In the genomic region with DNA sequence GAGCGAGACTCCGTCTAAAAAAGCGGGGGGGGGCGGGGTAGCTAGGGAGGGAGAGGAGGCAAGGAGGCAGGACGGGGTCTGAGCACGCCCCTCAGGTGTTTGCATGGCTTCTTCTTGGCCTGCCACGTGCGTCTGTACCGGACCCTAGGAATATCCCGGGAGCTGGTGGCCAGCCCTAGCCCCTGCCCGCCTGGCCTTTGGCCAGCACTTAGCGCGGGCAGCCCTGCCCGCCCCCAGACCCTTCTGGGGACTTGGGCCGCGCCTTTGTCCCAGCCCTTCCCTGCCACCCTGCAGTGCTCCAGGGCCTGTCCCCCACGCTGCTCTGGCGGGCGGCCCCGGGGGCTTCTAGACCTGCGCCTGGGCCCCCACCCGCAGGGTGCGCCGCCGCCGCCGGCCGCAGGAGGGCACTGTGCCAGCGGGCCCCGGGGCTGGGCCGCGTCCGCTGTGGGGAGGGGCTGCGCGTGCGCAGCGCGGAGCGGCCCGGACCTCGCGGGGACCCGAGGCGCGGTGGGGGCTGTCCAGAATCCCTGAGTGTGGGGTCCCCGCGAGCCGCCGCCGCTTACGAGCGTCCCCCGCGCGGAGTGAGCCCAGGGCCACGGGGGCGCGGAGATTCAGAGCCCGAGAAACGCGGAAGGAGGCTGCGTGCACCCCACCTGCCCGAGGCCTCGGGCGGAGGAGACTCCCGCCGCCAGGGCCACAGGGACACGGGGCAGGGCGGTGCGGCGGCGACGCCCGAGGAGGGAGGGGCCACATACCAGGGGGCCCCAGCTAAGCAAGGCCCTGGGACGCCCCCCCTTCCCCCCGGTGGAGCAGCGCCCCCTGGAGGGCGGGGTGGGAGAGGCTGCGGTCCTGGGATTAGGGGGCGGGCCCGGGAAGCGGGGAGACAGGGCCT, we compare ENCODE assay signal across 8 cellular contexts. TPM values are rescaled to one million over a fixed set of nuclear protein-coding genes. Genes with fewer than 3 reads are reported as not detected.
DNase-seq lines count a peak whose midpoint lies in the region; ATAC-seq and TF ChIP-seq lines count a peak whose summit lies in the region.

No MANE protein-coding gene starts in this region.

- peak overlapping the region; percentile 42 for H3K4me3 ChIP-seq in NT2/D1 (ENCODE audit: insufficient read length, low read depth)

- H3K9me3 Mint-ChIP-seq in CD14-positive monocyte, result peaks cover 0 to 2% (median 0%) of the 10 kb centered on the region in 7 donors
- no peaks in the 10 kb centered on the region for H3K9me3 Mint-ChIP-seq in activated T-cell treated with anti-CD3 and anti-CD28 coated beads, Interleukin-2, amount 50 U/mL, for 72 hours
- no peaks in the 10 kb centered on the region for H3K9me3 Mint-ChIP-seq in neural crest cell

- in situ Hi-C loops in GM18951 (cut with MboI; ENCODE audit: low sequenced_read_pairs, unreplicated experiment), result no loop called here

- peaks cover 11% of the 10 kb centered on the region for H3K4me1 ChIP-seq in NT2/D1 (ENCODE audit: insufficient read depth, insufficient read length)

- intact Hi-C loops in CD14-positive monocyte (cut with micrococcal nuclease), result loop anchor here (2.0 to 5.0 kb wide), 2 partner anchors 92 kb away; a partner anchor contains a TSS

- peak; percentile 74 for TF ChIP-seq POLR2A in GM18951 (IDR thresholded peaks at IDR 0.05; ENCODE audit: extremely low read depth, insufficient read depth, insufficient read length)

- no peaks in the 10 kb centered on the region for H3K27me3 ChIP-seq in NT2/D1 (ENCODE audit: insufficient read depth, insufficient read length)

- H3K27ac Mint-ChIP-seq in CD14-positive monocyte (peak overlapping the region in 1 of 7 donors; percentile 68), neural crest cell (ENCODE audit: unreplicated experiment) (no peak overlapping the region)
- no peak overlapping the region for H3K27ac Mint-ChIP-seq in activated T-cell treated with anti-CD3 and anti-CD28 coated beads, Interleukin-2, amount 50 U/mL, for 72 hours

- H3K4me1 Mint-ChIP-seq in CD14-positive monocyte (peaks cover 9% of the 10 kb centered on the region), neural crest cell (peaks cover 36% of the 10 kb centered on the region)
- H3K4me1 Mint-ChIP-seq in activated T-cell treated with anti-CD3 and anti-CD28 coated beads, Interleukin-2, amount 50 U/mL, for 72 hours (ENCODE audit: low read depth), result peaks cover 12% of the 10 kb centered on the region

- H3K9me3 ChIP-seq in NT2/D1 (ENCODE audit: insufficient read depth, low read length), result no peaks in the 10 kb centered on the region

- H3K36me3 Mint-ChIP-seq in CD14-positive monocyte, result peaks cover 15 to 35% of the 10 kb centered on the region in 2 donors
- no peaks in the 10 kb centered on the region for H3K36me3 Mint-ChIP-seq in activated T-cell treated with anti-CD3 and anti-CD28 coated beads, Interleukin-2, amount 50 U/mL, for 72 hours (ENCODE audit: insufficient read depth in 2 of 2)
- peaks cover 4% of the 10 kb centered on the region for H3K36me3 Mint-ChIP-seq in neural crest cell (ENCODE audit: low read depth)

- DNase-seq in CD14-positive monocyte (ENCODE audit: low spot score) (peak; percentile 68), NT2/D1 (ENCODE audit: low read depth, low spot score) (no peak), fibroblast of peridontal ligament (ENCODE audit: extremely low read depth) (peak; percentile 28), neural crest cell (ENCODE audit: low read depth, low spot score) (peak; percentile 74), superior temporal gyrus (ENCODE audit: extremely low spot score) (peak; percentile 63)
- DNase-seq in activated T-cell treated with anti-CD3 and anti-CD28 coated beads, Interleukin-2, amount 50 U/mL, for 72 hours, result peak; percentile 85 to 92

- H3K36me3 ChIP-seq in NT2/D1 (ENCODE audit: insufficient read depth, insufficient read length, low read length), result peaks cover 22% of the 10 kb centered on the region

- peak; percentile 83 for ATAC-seq in HG03159 (IDR thresholded peaks at IDR 0.05; ENCODE audit: unreplicated experiment)
- ATAC-seq in activated T-cell treated with anti-CD3 and anti-CD28 coated beads, Interleukin-2, amount 50 U/mL, for 72 hours (replicated peaks in 1 of 2), result peak; percentile 90

- H3K27me3 Mint-ChIP-seq in CD14-positive monocyte (ENCODE audit: low read depth in 3 of 3) (peaks cover 0 to 8% (median 6%) of the 10 kb centered on the region in 3 donors), neural crest cell (ENCODE audit: low read depth) (peaks cover 12% of the 10 kb centered on the region)
- no peaks in the 10 kb centered on the region for H3K27me3 Mint-ChIP-seq in activated T-cell treated with anti-CD3 and anti-CD28 coated beads, Interleukin-2, amount 50 U/mL, for 72 hours (ENCODE audit: low read depth)

- H3K9ac ChIP-seq in NT2/D1 (ENCODE audit: insufficient read length, low read depth), result peak overlapping the region; percentile 83

- H3K4me3 Mint-ChIP-seq in CD14-positive monocyte (peak overlapping the region; percentile 71 to 72), neural crest cell (peak overlapping the region; percentile 80)
- H3K4me3 Mint-ChIP-seq in activated T-cell treated with anti-CD3 and anti-CD28 coated beads, Interleukin-2, amount 50 U/mL, for 72 hours, result peak overlapping the region; percentile 83 to 88

- TF ChIP-seq CTCF in CD14-positive monocyte (IDR thresholded peaks at IDR 0.05), result peak; percentile 100
- TF ChIP-seq CTCF in neural crest cell (conservative IDR thresholded peaks at IDR 0.05), result peak; percentile 76

RNA-seq across cellular contexts. Expression of a gene that starts 21.0 kb away (rescaled TPM):
- polyA plus RNA-seq in CD14-positive monocyte, result 10 to 100 TPM; 16.9 to 33.3 TPM
- 10 to 100 TPM; 22.7 to 47.2 TPM for total RNA-seq in activated T-cell treated with anti-CD3 and anti-CD28 coated beads, Interleukin-2, amount 50 U/mL, for 72 hours
- total RNA-seq in neural crest cell, result 123 and 128 TPM in 2 replicates

RNA-seq across cellular contexts. Expression of a gene that starts 37.9 kb away (rescaled TPM):
- polyA plus RNA-seq in CD14-positive monocyte, result not detected
- not detected for total RNA-seq in activated T-cell treated with anti-CD3 and anti-CD28 coated beads, Interleukin-2, amount 50 U/mL, for 72 hours
- total RNA-seq in neural crest cell, result not detected in 2 replicates

RNA-seq across cellular contexts. Expression of a gene that starts 46.3 kb away (rescaled TPM):
- polyA plus RNA-seq in CD14-positive monocyte, result 10 to 100 TPM; 13.3 to 15.7 TPM
- total RNA-seq in activated T-cell treated with anti-CD3 and anti-CD28 coated beads, Interleukin-2, amount 50 U/mL, for 72 hours, result 10 to 100 TPM; 93.0 to 99.8 TPM
- 72.0 and 79.9 TPM in 2 replicates for total RNA-seq in neural crest cell
